In the genomic region with DNA sequence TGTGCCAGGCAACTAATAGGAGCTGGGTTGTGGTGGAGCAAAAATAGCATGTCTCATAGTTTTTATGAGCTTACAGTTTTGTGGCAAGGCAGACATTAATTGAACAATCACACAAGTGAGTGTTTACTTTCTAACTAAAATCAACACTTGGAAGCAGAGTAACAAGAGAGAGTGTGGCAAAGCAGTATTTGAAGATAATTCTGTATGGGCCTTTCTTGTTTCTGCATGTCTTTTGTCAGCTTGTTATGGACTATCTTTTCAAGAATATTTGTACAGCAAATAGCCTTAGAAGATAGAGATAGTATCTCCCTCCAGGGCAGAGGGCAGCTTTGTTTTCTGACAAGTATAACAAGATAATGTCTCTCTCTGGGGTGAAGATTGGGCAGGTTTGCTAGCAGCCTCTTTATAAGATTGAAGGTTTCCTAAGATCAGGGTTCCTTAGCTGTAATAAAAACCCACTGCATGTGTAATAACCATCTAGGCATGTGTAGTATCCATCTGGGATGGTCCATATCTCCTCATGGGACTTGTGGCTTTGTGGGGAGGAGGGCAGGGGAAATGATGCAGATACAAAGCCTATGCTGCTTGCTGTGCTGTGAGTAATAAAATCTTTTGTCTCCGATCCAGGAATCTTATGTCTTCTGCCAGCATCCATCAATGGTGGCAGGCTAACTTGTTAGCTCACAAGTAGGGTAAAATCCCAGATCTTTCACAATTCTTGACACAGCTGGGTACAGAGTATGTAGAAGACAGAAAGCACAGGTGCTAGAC, we compare ENCODE assay signal across 14 cellular contexts.
DNase-seq lines count a peak whose midpoint lies in the region; ATAC-seq, FAIRE-seq and TF ChIP-seq lines count a peak whose summit lies in the region.
"Had no signal": no experiment of that assay in that cellular context is flagged by ENCODE, and none has a peak within 500 bp of the region (broad histone marks: within the 10 kb centered on the region; RNA-seq: fewer than 3 reads in every experiment).

No MANE protein-coding gene starts in this region.

- no peak overlapping the region for H3K23ac ChIP-seq in mesenchymal stem cell (ENCODE audit: low read length in 2 of 2)

- no peak overlapping the region for H3K4ac ChIP-seq in mesenchymal stem cell (ENCODE audit: low read depth in 1 of 2, low read length in 2 of 2)

- TF ChIP-seq RAD21 in HepG2 (CRISPR knock-in tag; IDR thresholded peaks at IDR 0.05) = no peak

- no peaks in the 10 kb centered on the region for H3K36me3 ChIP-seq in mesenchymal stem cell (ENCODE audit: control insufficient read depth in 1 of 2, insufficient read depth in 2 of 2, low read depth in 1 of 2, low read length in 2 of 2)
- H3K36me3 ChIP-seq in HepG2 (replicated peaks in 1 of 2; ENCODE audit: control insufficient read depth in 1 of 2, insufficient read depth in 2 of 2, low read length in 2 of 2) = no peaks in the 10 kb centered on the region
- no peaks in the 10 kb centered on the region for H3K36me3 ChIP-seq in right atrium auricular region
- no peaks in the 10 kb centered on the region for H3K36me3 ChIP-seq in effector memory CD4-positive, alpha-beta T cell (ENCODE audit: control insufficient read depth, insufficient read depth, low read length)
- H3K36me3 ChIP-seq: cardiac muscle cell, suprapubic skin had no signal

- no peak overlapping the region for H3K14ac ChIP-seq in mesenchymal stem cell (ENCODE audit: low read length in 2 of 2)

- no peaks in the 10 kb centered on the region for H3K79me2 ChIP-seq in HepG2 (ENCODE audit: insufficient read depth, low read length)

- CTCF ChIA-PET in HepG2 (lab: Yijun Ruan, JAX; ENCODE audit: low intra/inter-chr PET ratio, low total read pairs) = no interaction called here

- intact Hi-C loops in HepG2 (cut with micrococcal nuclease; ENCODE audit: unreplicated experiment) = no loop called here

- H2AK5ac ChIP-seq in mesenchymal stem cell (ENCODE audit: low read length, severe bottlenecking) = no peak overlapping the region

- TF ChIP-seq POLR2A in HepG2 (IDR thresholded peaks at IDR 0.05; ENCODE audit: insufficient read depth in 1 of 2, low read depth in 2 of 2, low read length in 2 of 2) = no peak

- no peak for ATAC-seq in HepG2
- ATAC-seq: activated T-helper 17 cell treated with anti-CD3 and anti-CD28 coated beads, Interleukin-2, amount 50 U/mL, for 72 hours had no signal

- H2BK5ac ChIP-seq in mesenchymal stem cell (ENCODE audit: low read depth, low read length, poor library complexity, severe bottlenecking) = no peak overlapping the region

- H3K27me3 ChIP-seq in mesenchymal stem cell (ENCODE audit: control insufficient read depth in 1 of 2, insufficient read depth in 1 of 2, low read length in 2 of 2) = peaks cover 0 to 38% of the 10 kb centered on the region in 2 experiments
- H3K27me3 ChIP-seq in HepG2 (ENCODE audit: control insufficient read depth in 1 of 2, insufficient read depth in 2 of 2, low read length in 2 of 2) = no peaks in the 10 kb centered on the region; a peak in 1 of 5 replicates
- no peaks in the 10 kb centered on the region for H3K27me3 ChIP-seq in right atrium auricular region
- H3K27me3 ChIP-seq in effector memory CD4-positive, alpha-beta T cell (replicated peaks; ENCODE audit: control insufficient read depth, insufficient read depth, low read length, poor library complexity, severe bottlenecking) = no peaks in the 10 kb centered on the region
- H3K27me3 ChIP-seq: cardiac muscle cell, suprapubic skin had no signal

- peak; percentile 66 for DNase-seq in DMS53 (lab: John Stamatoyannopoulos, UW)
- DNase-seq in LNCaP clone FGC (ENCODE audit: low read depth) = peak; percentile 63
- peak; percentile 7 for DNase-seq in RPMI7951 (ENCODE audit: low read depth)
- peak; percentile 26 for DNase-seq in mesenchymal stem cell
- DNase-seq in HepG2 (ENCODE audit: low spot score) = no peak
- DNase-seq in right atrium auricular region (ENCODE audit: low spot score) = no peak
- DNase-seq in effector memory CD4-positive, alpha-beta T cell = no peak
- DNase-seq: activated CD4-positive, alpha-beta T cell treated with anti-CD3 and anti-CD28 coated beads, Interleukin-2, amount 10 ng/mL, durations not matched to agents 7 days and 5 days; Calu3; SW 1271 had no signal

- H3K4me2 ChIP-seq in mesenchymal stem cell (ENCODE audit: low read length, poor library complexity, severe bottlenecking) (no peak overlapping the region), HepG2 (ENCODE audit: low read depth, low read length) (no peak overlapping the region)

- POLR2A ChIA-PET in HepG2 (lab: Yijun Ruan, JAX) = no interaction called here

- no TSS peak for BruUV-seq in HepG2 (replicated peaks; lab: Mats Ljungman, UMichigan)

- H3K79me1 ChIP-seq in mesenchymal stem cell (replicated peaks; ENCODE audit: low read length, poor library complexity, severe bottlenecking) = no peaks in the 10 kb centered on the region

- in situ Hi-C loops in HepG2 (cut with HindIII; ENCODE audit: extremely low pct_ligation_motif_present, low pct_unique_long_range_greater_than_20kb) = no loop called here

- TF ChIP-seq EP300 in HepG2 (IDR thresholded peaks at IDR 0.05; ENCODE audit: low read depth in 2 of 2, low read length in 2 of 2) = no peak
- TF ChIP-seq EP300 in HepG2 (CRISPR knock-in tag; IDR thresholded peaks at IDR 0.05; ENCODE audit: borderline replicate concordance) = no peak

- H4K8ac ChIP-seq in mesenchymal stem cell (ENCODE audit: low read length) = no peak overlapping the region

- H2BK120ac ChIP-seq in mesenchymal stem cell (ENCODE audit: low read depth, low read length) = no peak overlapping the region

- no peak for FAIRE-seq in HepG2 (lab: Jason Lieb, UNC)

- H3K27ac ChIP-seq in mesenchymal stem cell (ENCODE audit: low read length, poor library complexity, severe bottlenecking) (no peak overlapping the region), HepG2 (ENCODE audit: extremely low read length, insufficient read depth, low read length) (no peak overlapping the region), right atrium auricular region (no peak overlapping the region)
- H3K27ac ChIP-seq in effector memory CD4-positive, alpha-beta T cell (ENCODE audit: insufficient read depth, low read length, poor library complexity, severe bottlenecking) = no peak overlapping the region
- H3K27ac ChIP-seq: cardiac muscle cell, epithelial cell of prostate, suprapubic skin had no signal

- H3K9me3 ChIP-seq in mesenchymal stem cell (ENCODE audit: control insufficient read depth, low read length) (no peaks in the 10 kb centered on the region), HepG2 (ENCODE audit: low read length) (no peaks in the 10 kb centered on the region), right atrium auricular region (peaks cover 0 to 8% of the 10 kb centered on the region in 2 donors)
- no peaks in the 10 kb centered on the region for H3K9me3 ChIP-seq in effector memory CD4-positive, alpha-beta T cell (ENCODE audit: control insufficient read depth, low read length)
- H3K9me3 ChIP-seq: suprapubic skin had no signal

- no peak overlapping the region for H3K18ac ChIP-seq in mesenchymal stem cell (ENCODE audit: low read depth in 1 of 2, low read length in 2 of 2)

- no peak overlapping the region for H2BK15ac ChIP-seq in mesenchymal stem cell (ENCODE audit: low read depth, poor library complexity, severe bottlenecking)

- H3K4me3 ChIP-seq in LNCaP clone FGC (ENCODE audit: low read depth, low read length) = no peak overlapping the region
- peak overlapping the region in 1 of 2 experiments; percentile 8 for H3K4me3 ChIP-seq in mesenchymal stem cell (ENCODE audit: insufficient read depth in 1 of 2, low read depth in 1 of 2, low read length in 2 of 2)
- H3K4me3 ChIP-seq in HepG2 (replicated peaks in 1 of 3; ENCODE audit: insufficient read depth in 1 of 3, low read depth in 2 of 3, low read length in 3 of 3) = no peak overlapping the region
- no peak overlapping the region for H3K4me3 ChIP-seq in right atrium auricular region
- H3K4me3 ChIP-seq in effector memory CD4-positive, alpha-beta T cell (ENCODE audit: insufficient read depth, low read depth, low read length, poor library complexity, severe bottlenecking) = no peak overlapping the region
- H3K4me3 ChIP-seq: cardiac muscle cell, suprapubic skin had no signal

- H2BK12ac ChIP-seq in mesenchymal stem cell (ENCODE audit: low read length in 2 of 2) = no peak overlapping the region

- H2AFZ ChIP-seq in mesenchymal stem cell (ENCODE audit: low read depth, low read length) (no peak overlapping the region), HepG2 (ENCODE audit: low read length) (no peak overlapping the region)

- no peak overlapping the region for H4K91ac ChIP-seq in mesenchymal stem cell (ENCODE audit: low read length)

- WGBS in mesenchymal stem cell = 57% methylated on average over 1 of the region's 1 CpG
- WGBS in HepG2 (ENCODE audit: low lambda C conversion rate) = no CpG with 5 or more reads among the region's 1 CpG

- H3K9ac ChIP-seq in mesenchymal stem cell (ENCODE audit: low read length) = peak overlapping the region; percentile 15
- no peak overlapping the region for H3K9ac ChIP-seq in HepG2 (ENCODE audit: insufficient read depth, low read depth, low read length)

- TF ChIP-seq CTCF in LNCaP clone FGC (IDR thresholded peaks at IDR 0.05; ENCODE audit: control insufficient read depth, extremely low read depth, insufficient read depth) = no peak
- TF ChIP-seq CTCF in HepG2 (CRISPR knock-in tag; IDR thresholded peaks at IDR 0.05) = no peak
- no peak for TF ChIP-seq CTCF in right atrium auricular region (IDR thresholded peaks at IDR 0.05)

- H4K20me1 ChIP-seq in HepG2 (ENCODE audit: insufficient read depth, low read length) = no peaks in the 10 kb centered on the region

- H3K4me1 ChIP-seq in mesenchymal stem cell (ENCODE audit: control insufficient read depth, insufficient read depth, low read depth, low read length) = no peaks in the 10 kb centered on the region
- H3K4me1 ChIP-seq in HepG2 (ENCODE audit: insufficient read depth, low read length) = no peaks in the 10 kb centered on the region
- no peaks in the 10 kb centered on the region for H3K4me1 ChIP-seq in right atrium auricular region
- H3K4me1 ChIP-seq in effector memory CD4-positive, alpha-beta T cell (ENCODE audit: control insufficient read depth, insufficient read depth, low read length, poor library complexity, severe bottlenecking) = no peaks in the 10 kb centered on the region
- H3K4me1 ChIP-seq: suprapubic skin had no signal

TF ChIP-seq in HepG2, 621 proteins besides CTCF, POLR2A, EP300 and RAD21 (continues in another document):
- no peak for TF ChIP-seq TGIF2 (CRISPR knock-in tag; IDR thresholded peaks at IDR 0.05)
- no peak for TF ChIP-seq ZMAT3 (CRISPR knock-in tag; conservative IDR thresholded peaks at IDR 0.05)
- no peak for TF ChIP-seq ZFAT (CRISPR knock-in tag; conservative IDR thresholded peaks at IDR 0.05)

Comparison
In these comparisons a context has a peak if more than half of its experiments do, and no peak if none do; other contexts are left out.
1. DNase-seq: peak in DMS53 (single experiment), LNCaP clone FGC (single experiment), RPMI7951 (single experiment) and mesenchymal stem cell (single experiment); none in HepG2 (single experiment), right atrium auricular region (single experiment) and effector memory CD4-positive, alpha-beta T cell (0 of 3).